24 cellular contexts compared by ENCODE assay signal in the genomic region with DNA sequence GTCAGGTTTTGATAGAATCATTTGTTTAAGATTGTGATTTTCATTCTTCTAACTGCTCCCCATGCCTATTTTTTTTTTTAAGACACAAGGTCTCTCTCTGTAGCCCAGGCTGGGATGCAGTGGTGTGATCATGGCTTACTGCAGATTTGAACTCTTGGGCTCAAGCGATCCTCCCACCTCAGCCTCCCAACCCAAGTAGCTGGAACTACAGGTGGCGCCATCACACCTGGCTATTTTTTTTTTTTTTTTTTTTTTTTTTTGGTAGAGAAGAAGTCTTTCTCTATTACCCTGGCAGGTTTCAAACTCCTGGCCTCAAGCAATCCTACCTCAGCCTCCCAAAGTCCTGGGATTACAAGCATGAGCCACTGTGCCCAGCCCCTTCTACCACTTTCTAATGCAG.
DNase-seq lines count a peak whose midpoint lies in the region; ATAC-seq, FAIRE-seq and TF ChIP-seq lines count a peak whose summit lies in the region.
"Had no signal": no experiment of that assay in that cellular context is flagged by ENCODE, and none has a peak within 500 bp of the region (broad histone marks: within the 10 kb centered on the region; RNA-seq: fewer than 3 reads in every experiment).

No MANE protein-coding gene starts in this region.

- H3K27me3 ChIP-seq in K562 (ENCODE audit: control insufficient read depth in 2 of 2, insufficient read depth in 2 of 2, low read length in 2 of 2) (no peaks in the 10 kb centered on the region), neural progenitor cell (no peaks in the 10 kb centered on the region)
- H3K27me3 ChIP-seq: BLaER1 treated with 17β-estradiol and CSF1 and Interleukin-3, amounts not matched to agents 10 nM and 100 nM; Peyer's patch had no signal

- no peak overlapping the region for H3K27ac Mint-ChIP-seq in neural progenitor cell
- H3K27ac Mint-ChIP-seq: CD8-positive, alpha-beta T cell had no signal

- H3K9ac ChIP-seq in K562 (ENCODE audit: insufficient read depth in 1 of 2, low read depth in 2 of 2, low read length in 2 of 2) (no peak overlapping the region), neural progenitor cell (no peak overlapping the region)
- H3K9ac ChIP-seq: BLaER1 treated with 17β-estradiol and CSF1 and Interleukin-3, amounts not matched to agents 10 nM and 100 nM had no signal

- peaks cover 11% of the 10 kb centered on the region for H3F3A ChIP-seq in neural progenitor cell (ENCODE audit: low read depth)

- H2AFZ ChIP-seq in K562 (ENCODE audit: low read depth, low read length): no peak overlapping the region
- peak overlapping the region; percentile 63 for H2AFZ ChIP-seq in neural progenitor cell (replicated peaks)

- H3K4me1 ChIP-seq in K562 (replicated peaks in 1 of 2; ENCODE audit: control insufficient read depth in 2 of 2, insufficient read depth in 2 of 2, low read length in 2 of 2) (no peaks in the 10 kb centered on the region), neural progenitor cell (peaks cover 20% of the 10 kb centered on the region)
- H3K4me1 ChIP-seq: Peyer's patch, SJSA1 had no signal

- no peaks in the 10 kb centered on the region for H3K36me3 Mint-ChIP-seq in neural progenitor cell
- H3K36me3 Mint-ChIP-seq: CD8-positive, alpha-beta T cell had no signal

- H3K79me2 ChIP-seq in K562 (ENCODE audit: control insufficient read depth, insufficient read depth, low read length) (no peaks in the 10 kb centered on the region), neural progenitor cell (ENCODE audit: low read depth) (no peaks in the 10 kb centered on the region)

- H3K27ac ChIP-seq in K562 (ENCODE audit: extremely low read depth, low read depth, low read length) (no peak overlapping the region), neural progenitor cell (no peak overlapping the region)
- H3K27ac ChIP-seq: BLaER1 treated with 17β-estradiol and CSF1 and Interleukin-3, amounts not matched to agents 10 nM and 100 nM; Peyer's patch; SJSA1 had no signal

- H3K9me3 ChIP-seq in K562 (replicated peaks; ENCODE audit: control insufficient read depth, insufficient read depth, low read depth, low read length) (no peaks in the 10 kb centered on the region), neural progenitor cell (ENCODE audit: low read depth) (no peaks in the 10 kb centered on the region)
- H3K9me3 ChIP-seq: BLaER1 treated with 17β-estradiol and CSF1 and Interleukin-3, amounts not matched to agents 10 nM and 100 nM; Peyer's patch; SJSA1 had no signal

- ATAC-seq in K562 (no peak), GM21526 (IDR thresholded peaks at IDR 0.05; ENCODE audit: low FRiP score, unreplicated experiment) (no peak), GM18873 (IDR thresholded peaks at IDR 0.05; ENCODE audit: low FRiP score, unreplicated experiment) (no peak)
- ATAC-seq: CD8-positive, alpha-beta T cell had no signal

- no peak for TF ChIP-seq RAD21 in K562 (CRISPR knock-in tag; conservative IDR thresholded peaks at IDR 0.05 in 1 of 2, IDR thresholded peaks at IDR 0.05 in 1 of 2)

- H3K27me3 Mint-ChIP-seq in neural progenitor cell (ENCODE audit: insufficient read depth, low read depth): peaks cover 2% of the 10 kb centered on the region

- H4K20me1 ChIP-seq in K562 (replicated peaks; ENCODE audit: control insufficient read depth, insufficient read depth, low read length) (no peaks in the 10 kb centered on the region; the same call in 1 of the 2 replicates), neural progenitor cell (ENCODE audit: low read depth) (no peaks in the 10 kb centered on the region)
- H4K20me1 ChIP-seq: BLaER1 treated with 17β-estradiol and CSF1 and Interleukin-3, amounts not matched to agents 10 nM and 100 nM had no signal

- TF ChIP-seq EP300 in K562 (IDR thresholded peaks at IDR 0.05; ENCODE audit: low read length): no peak

- FAIRE-seq in K562 (lab: Jason Lieb, UNC): no peak
- FAIRE-seq: GM12891 had no signal

- in situ Hi-C loops in K562 (cut with MboI): no loop called here

- WGBS in K562 (ENCODE audit: insufficient coverage, low coverage, missing lambda C conversion rate): 0% methylated on average over 1 of the region's 2 CpGs

- POLR2A ChIA-PET in K562 (lab: Yijun Ruan, JAX): no interaction called here

- no peak overlapping the region for H3K4me3 Mint-ChIP-seq in neural progenitor cell
- H3K4me3 Mint-ChIP-seq: CD8-positive, alpha-beta T cell had no signal

- no peaks in the 10 kb centered on the region for H3K9me1 ChIP-seq in K562 (ENCODE audit: control insufficient read depth, insufficient read depth, low read length)

- intact Hi-C loops in K562 (cut with micrococcal nuclease): no loop called here

- peaks cover 16% of the 10 kb centered on the region for H3K4me1 Mint-ChIP-seq in neural progenitor cell

- DNase-seq in NCI-H1105 (lab: John Stamatoyannopoulos, UW) (peak; percentile 8), NCI-H1105 treated with DMSO at 0.1 percent for 48 hours (lab: John Stamatoyannopoulos, UW) (no peak), LNCaP clone FGC (ENCODE audit: low read depth) (no peak), K562 (ENCODE audit: extremely low read depth in 1 of 4, low spot score in 3 of 4) (no peak), neural progenitor cell (ENCODE audit: low spot score) (no peak), SHP77 treated with DMSO at 0.1 percent for 48 hours (lab: John Stamatoyannopoulos, UW) (no peak)
- DNase-seq: 8988T; CD8-positive, alpha-beta T cell; DND-41; H7; KBM-7; NCI-H1092; NCI-H1694; NCI-H2081; NCI-H510A; NCI-H748 treated with DMSO at 0.1 percent for 48 hours; NK-92 treated with Interleukin-12 subunit alpha and Interleukin-12 subunit beta, amount 100 ng/mL, for 24 hours; Peyer's patch; T-helper 1 cell had no signal

- BruUV-seq in K562 (replicated peaks; lab: Mats Ljungman, UMichigan): no TSS peak

- H3K36me3 ChIP-seq in K562 (ENCODE audit: control insufficient read depth, insufficient read depth, low read length) (no peaks in the 10 kb centered on the region), neural progenitor cell (no peaks in the 10 kb centered on the region)
- H3K36me3 ChIP-seq: BLaER1 treated with 17β-estradiol and CSF1 and Interleukin-3, amounts not matched to agents 10 nM and 100 nM; Peyer's patch; SJSA1 had no signal

- H3K4me2 ChIP-seq in K562 (ENCODE audit: insufficient read depth, low read length): no peak overlapping the region
- H3K4me2 ChIP-seq in neural progenitor cell: no peak overlapping the region

- TF ChIP-seq CTCF in LNCaP clone FGC (IDR thresholded peaks at IDR 0.05; ENCODE audit: control insufficient read depth, extremely low read depth, insufficient read depth) (0 out of 2 replicates have a peak, but pooled peaks have one; percentile 12), K562 (IDR thresholded peaks at IDR 0.05 in 2 of 3, conservative IDR thresholded peaks at IDR 0.05 in 1 of 3; ENCODE audit: insufficient read depth in 2 of 3, low read depth in 1 of 3, low read length in 3 of 3) (no peak), neural progenitor cell (IDR thresholded peaks at IDR 0.05) (no peak)

- TF ChIP-seq POLR2A in K562 (conservative IDR thresholded peaks at IDR 0.05): no peak

- H3K4me3 ChIP-seq in LNCaP clone FGC (ENCODE audit: low read depth, low read length) (no peak overlapping the region), K562 (no peak overlapping the region), neural progenitor cell (no peak overlapping the region)
- H3K4me3 ChIP-seq: BLaER1 treated with 17β-estradiol and CSF1 and Interleukin-3, amounts not matched to agents 10 nM and 100 nM; Peyer's patch; SJSA1 had no signal

- H3K9me3 Mint-ChIP-seq in neural progenitor cell: no peaks in the 10 kb centered on the region

- CTCF ChIA-PET in K562 (lab: Yijun Ruan, JAX; ENCODE audit: low intra/inter-chr PET ratio): no interaction called here

TF ChIP-seq in K562, 482 proteins besides CTCF, POLR2A, EP300 and RAD21:
- TF ChIP-seq SAP30 (IDR thresholded peaks at IDR 0.05; ENCODE audit: borderline replicate concordance, insufficient read depth, low read depth, low read length, poor library complexity, severe bottlenecking) (no peak), ZNF384 (IDR thresholded peaks at IDR 0.05; ENCODE audit: low read depth, low read length) (0 out of 2 replicates have a peak, but pooled peaks have one; percentile 23)
